ENCODE assay signal across 8 cellular contexts in the genomic region with DNA sequence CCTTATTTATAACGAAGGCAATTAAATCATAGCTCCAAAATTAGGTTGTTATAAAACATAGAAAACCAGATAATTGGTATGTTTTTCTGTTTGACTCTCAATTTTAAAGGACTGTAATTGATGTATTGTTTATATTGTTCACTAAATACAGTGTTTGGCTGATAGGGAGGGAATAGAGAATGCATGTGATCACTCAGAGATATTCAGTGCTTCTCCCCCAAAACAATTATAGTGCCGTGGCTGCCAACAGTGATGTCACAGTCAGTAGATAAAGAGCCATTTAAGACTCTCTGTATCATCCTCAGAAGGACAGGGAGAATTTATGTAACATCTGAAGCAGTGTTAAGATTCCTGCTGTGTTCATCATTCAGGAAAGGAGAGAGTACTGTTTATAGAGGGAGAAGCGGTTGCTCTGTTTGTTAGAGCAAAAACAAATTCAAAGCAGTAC.
A peak's percentile ranks its signal among the peaks of the same experiment; 100 is the strongest.
DNase-seq lines count a peak whose midpoint lies in the region; ATAC-seq, FAIRE-seq and TF ChIP-seq lines count a peak whose summit lies in the region.

No MANE protein-coding gene starts in this region.

- H3K9me3 ChIP-seq in A549 = no peaks in the 10 kb centered on the region

- peak; percentile 47 to 63; a peak in 4 of 6 replicates for ATAC-seq in A549
- ATAC-seq in HG02870 (IDR thresholded peaks at IDR 0.05; ENCODE audit: unreplicated experiment) = peak; percentile 19

- no peak for TF ChIP-seq POLR2A in A549 (IDR thresholded peaks at IDR 0.05; ENCODE audit: low read length)

- FAIRE-seq in A549 (lab: Jason Lieb, UNC) (no peak), RCC 7860 (lab: Jason Lieb, UNC) (no peak)

- 47% methylated on average over 3 of the region's 3 CpGs for WGBS in A549 (ENCODE audit: missing lambda C conversion rate)

- no peak for TF ChIP-seq EP300 in A549 (IDR thresholded peaks at IDR 0.05)

- peaks cover 71% of the 10 kb centered on the region for H3K4me1 ChIP-seq in A549

- no peak for TF ChIP-seq RAD21 in A549 (conservative IDR thresholded peaks at IDR 0.05 in 1 of 2, IDR thresholded peaks at IDR 0.05 in 1 of 2)

- no peak overlapping the region for H3K4me3 ChIP-seq in A549

- POLR2A ChIA-PET in A549 (lab: Yijun Ruan, JAX) = no interaction called here

- H3K4me2 ChIP-seq in A549 = peak overlapping the region; percentile 51

- no peak for TF ChIP-seq CTCF in A549 (IDR thresholded peaks at IDR 0.05)

- peak overlapping the region in 1 of 2 experiments; percentile 42; a peak in 3 of 6 replicates for H3K27ac ChIP-seq in A549

- CTCF ChIA-PET in A549 (lab: Yijun Ruan, JAX) = no interaction called here

- DNase-seq in A549 (ENCODE audit: low read depth in 1 of 2, low spot score in 1 of 2) = peak in 1 of 2 experiments; percentile 21
- DNase-seq in amniotic stem cell (lab: John Stamatoyannopoulos, UW) = peak; percentile 10
- peak; percentile 24 for DNase-seq in kidney tubule cell (ENCODE audit: low spot score)
- DNase-seq in SK-N-DZ (ENCODE audit: low spot score) = no peak
- DNase-seq in RCC 7860 (ENCODE audit: low spot score) = no peak
- DNase-seq in OCI-M2 (lab: John Stamatoyannopoulos, UW; ENCODE audit: unreplicated experiment) = no peak
- no peak for DNase-seq in Kasumi-1 (lab: John Stamatoyannopoulos, UW)

TF ChIP-seq in A549, 52 proteins besides CTCF, POLR2A, EP300 and RAD21:
- TF ChIP-seq FOSL2 (IDR thresholded peaks at IDR 0.05) (no peak), FOSL2 (CRISPR knock-in tag; IDR thresholded peaks at IDR 0.05) (no peak), E2F6 (IDR thresholded peaks at IDR 0.05; ENCODE audit: borderline replicate concordance, low read depth) (no peak), ZFP36 (IDR thresholded peaks at IDR 0.05; ENCODE audit: borderline replicate concordance, partially characterized antibody) (no peak), CBX2 (IDR thresholded peaks at IDR 0.05; ENCODE audit: borderline replicate concordance, low read depth) (no peak), HES2 (IDR thresholded peaks at IDR 0.05) (no peak), BHLHE40 (IDR thresholded peaks at IDR 0.05; ENCODE audit: low read depth, low read length) (no peak), HDAC2 (IDR thresholded peaks at IDR 0.05) (no peak), JUNB (IDR thresholded peaks at IDR 0.05) (no peak), SREBF2 (IDR thresholded peaks at IDR 0.05) (no peak), RFX5 (IDR thresholded peaks at IDR 0.05) (no peak), ZNF302 (CRISPR knock-in tag; IDR thresholded peaks at IDR 0.05) (no peak), PBX3 (IDR thresholded peaks at IDR 0.05) (no peak), HOXB5 (CRISPR knock-in tag; IDR thresholded peaks at IDR 0.05) (no peak)
- TF ChIP-seq, protein P1, sequence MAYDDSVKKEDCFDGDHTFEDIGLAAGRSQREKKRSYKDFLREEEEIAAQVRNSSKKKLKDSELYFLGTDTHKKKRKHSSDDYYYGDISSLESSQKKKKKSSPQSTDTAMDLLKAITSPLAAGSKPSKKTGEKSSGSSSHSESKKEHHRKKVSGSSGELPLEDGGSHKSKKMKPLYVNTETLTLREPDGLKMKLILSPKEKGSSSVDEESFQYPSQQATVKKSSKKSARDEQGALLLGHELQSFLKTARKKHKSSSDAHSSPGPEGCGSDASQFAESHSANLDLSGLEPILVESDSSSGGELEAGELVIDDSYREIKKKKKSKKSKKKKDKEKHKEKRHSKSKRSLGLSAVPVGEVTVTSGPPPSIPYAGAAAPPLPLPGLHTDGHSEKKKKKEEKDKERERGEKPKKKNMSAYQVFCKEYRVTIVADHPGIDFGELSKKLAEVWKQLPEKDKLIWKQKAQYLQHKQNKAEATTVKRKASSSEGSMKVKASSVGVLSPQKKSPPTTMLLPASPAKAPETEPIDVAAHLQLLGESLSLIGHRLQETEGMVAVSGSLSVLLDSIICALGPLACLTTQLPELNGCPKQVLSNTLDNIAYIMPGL (CRISPR knock-in tag; IDR thresholded peaks at IDR 0.05; ENCODE audit: borderline replicate concordance) = no peak
- TF ChIP-seq, protein P2, sequence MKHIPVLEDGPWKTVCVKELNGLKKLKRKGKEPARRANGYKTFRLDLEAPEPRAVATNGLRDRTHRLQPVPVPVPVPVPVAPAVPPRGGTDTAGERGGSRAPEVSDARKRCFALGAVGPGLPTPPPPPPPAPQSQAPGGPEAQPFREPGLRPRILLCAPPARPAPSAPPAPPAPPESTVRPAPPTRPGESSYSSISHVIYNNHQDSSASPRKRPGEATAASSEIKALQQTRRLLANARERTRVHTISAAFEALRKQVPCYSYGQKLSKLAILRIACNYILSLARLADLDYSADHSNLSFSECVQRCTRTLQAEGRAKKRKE (CRISPR knock-in tag; IDR thresholded peaks at IDR 0.05; ENCODE audit: low read depth) = no peak

Comparison
In these comparisons a context has a peak if more than half of its experiments do, and no peak if none do; other contexts are left out.
1. DNase-seq: peak in amniotic stem cell (single experiment) and kidney tubule cell (single experiment); none in SK-N-DZ (single experiment), RCC 7860 (single experiment), OCI-M2 (single experiment) and Kasumi-1 (0 of 2).